8 cellular contexts compared by ENCODE assay signal in genomic region chr7:5528815-5529442, GRCh38.
DNase-seq lines count a peak whose midpoint lies in the region; ATAC-seq lines count a peak whose summit lies in the region.

No MANE protein-coding gene starts in this region.

- no peaks in the 10 kb centered on the region for H3K27me3 Mint-ChIP-seq in activated naive CD8-positive, alpha-beta T cell

- H3K4me3 ChIP-seq in HUES6 (ENCODE audit: low read depth, low read length) (peak overlapping the region; percentile 96), iPS-20b (ENCODE audit: low read length) (peak overlapping the region; percentile 100), stomach smooth muscle (ENCODE audit: low read length in 2 of 2) (peak overlapping the region; percentile 100)

- H3K9ac ChIP-seq in HUES6 (ENCODE audit: low read length), result peak overlapping the region; percentile 100
- peak overlapping the region; percentile 100 for H3K9ac ChIP-seq in iPS-20b (ENCODE audit: low read depth, low read length)
- peak overlapping the region; percentile 94 to 100 for H3K9ac ChIP-seq in stomach smooth muscle (ENCODE audit: low read length in 2 of 2)

- peak overlapping the region; percentile 99 for H3K4me3 Mint-ChIP-seq in activated naive CD8-positive, alpha-beta T cell

- H3K4me1 Mint-ChIP-seq in activated naive CD8-positive, alpha-beta T cell (ENCODE audit: low read depth), result peaks cover 36% of the 10 kb centered on the region

- H3K27ac ChIP-seq in HUES6 (ENCODE audit: low read depth, low read length) (peak overlapping the region; percentile 100), iPS-20b (ENCODE audit: low read length) (peak overlapping the region; percentile 77), stomach smooth muscle (ENCODE audit: low read length) (peak overlapping the region; percentile 100)

- ATAC-seq in GM21367 (IDR thresholded peaks at IDR 0.05; ENCODE audit: unreplicated experiment), result no peak

- H3K9me3 ChIP-seq in HUES6 (ENCODE audit: control insufficient read depth, insufficient read depth, low read depth, low read length), result no peaks in the 10 kb centered on the region
- H3K9me3 ChIP-seq in iPS-20b (ENCODE audit: insufficient read depth, low read depth, low read length), result no peaks in the 10 kb centered on the region
- no peaks in the 10 kb centered on the region for H3K9me3 ChIP-seq in stomach smooth muscle (ENCODE audit: control insufficient read depth in 2 of 2, low read length in 2 of 2)

- peaks cover 25% of the 10 kb centered on the region for H3K36me3 Mint-ChIP-seq in activated naive CD8-positive, alpha-beta T cell

- H3K27ac Mint-ChIP-seq in activated naive CD8-positive, alpha-beta T cell, result peak overlapping the region; percentile 93

- H3K27me3 ChIP-seq in HUES6 (ENCODE audit: control insufficient read depth, insufficient read depth, low read length) (no peaks in the 10 kb centered on the region), iPS-20b (ENCODE audit: insufficient read depth, low read length) (no peaks in the 10 kb centered on the region), stomach smooth muscle (ENCODE audit: control insufficient read depth in 1 of 2, insufficient read depth in 2 of 2, low read length in 2 of 2) (no peaks in the 10 kb centered on the region)

- H3K36me3 ChIP-seq in HUES6 (ENCODE audit: control insufficient read depth, insufficient read depth, low read length), result peaks cover 56% of the 10 kb centered on the region
- H3K36me3 ChIP-seq in iPS-20b (ENCODE audit: insufficient read depth, low read depth, low read length), result peaks cover 61% of the 10 kb centered on the region
- H3K36me3 ChIP-seq in stomach smooth muscle (ENCODE audit: control insufficient read depth in 2 of 2, insufficient read depth in 2 of 2, low read length in 2 of 2), result peaks cover 38% of the 10 kb centered on the region in 2 donors

- no peaks in the 10 kb centered on the region for H3K9me3 Mint-ChIP-seq in activated naive CD8-positive, alpha-beta T cell (ENCODE audit: low read depth)

- DNase-seq in NCI-H1048 (lab: John Stamatoyannopoulos, UW) (no peak), cortex of kidney (lab: John Stamatoyannopoulos, UW) (no peak), CD1c-positive myeloid dendritic cell (ENCODE audit: extremely low spot score) (no peak)

- H3K4me1 ChIP-seq in HUES6 (ENCODE audit: control insufficient read depth, insufficient read depth, low read length) (peaks cover 26% of the 10 kb centered on the region), iPS-20b (ENCODE audit: insufficient read depth, low read length) (peaks cover 16% of the 10 kb centered on the region; the same call in 1 of the 2 replicates), stomach smooth muscle (ENCODE audit: control insufficient read depth, insufficient read depth, low read length) (peaks cover 47% of the 10 kb centered on the region)
